Comparison of ENCODE assay signal across 38 cellular contexts in the genomic region with DNA sequence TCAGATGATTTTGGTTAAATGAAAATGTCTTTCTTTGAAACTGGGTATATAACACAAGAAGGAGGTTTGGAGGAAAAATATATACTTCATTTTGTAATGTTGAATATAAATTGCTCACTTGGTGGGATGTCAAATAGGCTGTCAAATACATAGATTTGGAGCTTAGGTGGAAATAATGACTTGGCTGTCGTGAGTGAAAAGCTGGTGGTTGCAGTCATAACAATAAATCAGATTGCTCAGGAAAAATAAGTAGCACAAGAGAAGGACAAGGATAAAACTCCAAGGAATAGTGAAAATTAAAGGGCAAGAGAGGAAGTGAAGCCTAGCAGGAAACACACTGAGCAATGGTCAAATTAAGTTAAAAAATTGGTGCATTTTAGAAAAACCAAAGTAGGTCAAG.
"Had no signal": no experiment of that assay in that cellular context is flagged by ENCODE, and none has a peak within 500 bp of the region (broad histone marks: within the 10 kb centered on the region; RNA-seq: fewer than 3 reads in every experiment).

No MANE protein-coding gene starts in this region.

- H3K4me1 Mint-ChIP-seq: activated naive CD4-positive, alpha-beta T cell treated with anti-CD3 and anti-CD28 coated beads, Interleukin-2, amount 10 ng/mL, durations not matched to agents 7 days and 5 days; activated naive CD4-positive, alpha-beta T cell treated with anti-CD3 and anti-CD28 coated beads, Interleukin-2, amount 50 U/mL, for 24 hours; activated naive CD8-positive, alpha-beta T cell treated with anti-CD3 and anti-CD28 coated beads for 36 hours; activated naive CD8-positive, alpha-beta T cell treated with anti-CD3 and anti-CD28 coated beads, Interleukin-2, amount 10 ng/mL, durations not matched to agents 7 days and 5 days; activated naive CD8-positive, alpha-beta T cell treated with anti-CD3 and anti-CD28 coated beads, Interleukin-2, amount 50 U/mL, for 24 hours; activated T-helper 17 cell treated with anti-CD3 and anti-CD28 coated beads, Interleukin-2, amount 50 U/mL, for 72 hours; brain; central memory CD8-positive, alpha-beta T cell had no signal

- H3K27me3 ChIP-seq: adrenal gland, ascending aorta, body of pancreas, brain microvascular endothelial cell, breast epithelium, cardiac muscle cell had no signal

- H3K36me3 ChIP-seq: adrenal gland, ascending aorta, brain microvascular endothelial cell, breast epithelium, cardiac muscle cell had no signal

- H3K27ac Mint-ChIP-seq: activated naive CD4-positive, alpha-beta T cell treated with anti-CD3 and anti-CD28 coated beads for 36 hours; activated naive CD4-positive, alpha-beta T cell treated with anti-CD3 and anti-CD28 coated beads, Interleukin-2, amount 10 ng/mL, durations not matched to agents 7 days and 5 days; activated naive CD4-positive, alpha-beta T cell treated with anti-CD3 and anti-CD28 coated beads, Interleukin-2, amount 50 U/mL, for 24 hours; activated naive CD4-positive, alpha-beta T cell treated with anti-CD3 and anti-CD28 coated beads, Interleukin-2, amount 50 U/mL, for 72 hours; activated naive CD8-positive, alpha-beta T cell; activated naive CD8-positive, alpha-beta T cell treated with anti-CD3 and anti-CD28 coated beads for 36 hours; activated naive CD8-positive, alpha-beta T cell treated with anti-CD3 and anti-CD28 coated beads, Interleukin-2, amount 10 ng/mL, durations not matched to agents 7 days and 5 days; activated naive CD8-positive, alpha-beta T cell treated with anti-CD3 and anti-CD28 coated beads, Interleukin-2, amount 50 U/mL, for 24 hours; activated T-cell treated with anti-CD3 and anti-CD28 coated beads, Interleukin-2, amount 50 U/mL, for 24 hours; activated T-cell treated with anti-CD3 and anti-CD28 coated beads, Interleukin-2, amount 50 U/mL, for 72 hours; activated T-helper 1 cell treated with anti-CD3 and anti-CD28 coated beads, Interleukin-12 subunit alpha, Interleukin-12 subunit beta, Interleukin-2, Interleukin-4 antibody, amounts not matched to agents 30 ng/mL and 10 ng/mL and 1 ng/mL, durations not matched to agents 14 hours and 24 hours and 36 hours; activated T-helper 17 cell treated with anti-CD3 and anti-CD28 coated beads, Interleukin-2, amount 50 U/mL, for 72 hours; activated T-helper 2 cell treated with anti-CD3 and anti-CD28 coated beads, Interferon-gamma antibody, Interleukin-2, Interleukin-4, amounts not matched to agents 10 μg/mL and 5 μg/mL and 100 μg/mL, durations not matched to agents 14 hours and 24 hours and 36 hours; brain had no signal

- H3K4me1 ChIP-seq: adrenal gland, ascending aorta, body of pancreas, breast epithelium had no signal

- H3K36me3 Mint-ChIP-seq: activated naive CD4-positive, alpha-beta T cell treated with anti-CD3 and anti-CD28 coated beads, Interleukin-2, amount 10 ng/mL, durations not matched to agents 7 days and 5 days; activated naive CD4-positive, alpha-beta T cell treated with anti-CD3 and anti-CD28 coated beads, Interleukin-2, amount 50 U/mL, for 24 hours; activated naive CD8-positive, alpha-beta T cell; activated naive CD8-positive, alpha-beta T cell treated with anti-CD3 and anti-CD28 coated beads for 36 hours; activated naive CD8-positive, alpha-beta T cell treated with anti-CD3 and anti-CD28 coated beads, Interleukin-2, amount 10 ng/mL, durations not matched to agents 7 days and 5 days had no signal

- H3K27ac ChIP-seq: adrenal gland, ascending aorta, body of pancreas, brain microvascular endothelial cell, breast epithelium, cardiac muscle cell had no signal

- H3K27me3 Mint-ChIP-seq: activated naive CD4-positive, alpha-beta T cell treated with anti-CD3 and anti-CD28 coated beads, Interleukin-2, amount 10 ng/mL, durations not matched to agents 7 days and 5 days; activated naive CD4-positive, alpha-beta T cell treated with anti-CD3 and anti-CD28 coated beads, Interleukin-2, amount 50 U/mL, for 24 hours; activated naive CD8-positive, alpha-beta T cell; activated naive CD8-positive, alpha-beta T cell treated with anti-CD3 and anti-CD28 coated beads for 36 hours; activated naive CD8-positive, alpha-beta T cell treated with anti-CD3 and anti-CD28 coated beads, Interleukin-2, amount 10 ng/mL, durations not matched to agents 7 days and 5 days; activated naive CD8-positive, alpha-beta T cell treated with anti-CD3 and anti-CD28 coated beads, Interleukin-2, amount 50 U/mL, for 24 hours; activated T-cell treated with anti-CD3 and anti-CD28 coated beads, Interleukin-2, amount 50 U/mL, for 24 hours; activated T-helper 17 cell treated with anti-CD3 and anti-CD28 coated beads, Interleukin-2, amount 50 U/mL, for 72 hours; central memory CD8-positive, alpha-beta T cell had no signal

- H3K4me3 Mint-ChIP-seq: activated naive CD4-positive, alpha-beta T cell treated with anti-CD3 and anti-CD28 coated beads for 36 hours; activated naive CD4-positive, alpha-beta T cell treated with anti-CD3 and anti-CD28 coated beads, Interleukin-2, amount 10 ng/mL, durations not matched to agents 7 days and 5 days; activated naive CD4-positive, alpha-beta T cell treated with anti-CD3 and anti-CD28 coated beads, Interleukin-2, amount 50 U/mL, for 24 hours; activated naive CD8-positive, alpha-beta T cell; activated naive CD8-positive, alpha-beta T cell treated with anti-CD3 and anti-CD28 coated beads for 36 hours; activated naive CD8-positive, alpha-beta T cell treated with anti-CD3 and anti-CD28 coated beads, Interleukin-2, amount 10 ng/mL, durations not matched to agents 7 days and 5 days; activated naive CD8-positive, alpha-beta T cell treated with anti-CD3 and anti-CD28 coated beads, Interleukin-2, amount 50 U/mL, for 24 hours; activated T-cell treated with anti-CD3 and anti-CD28 coated beads, Interleukin-2, amount 50 U/mL, for 24 hours; activated T-cell treated with anti-CD3 and anti-CD28 coated beads, Interleukin-2, amount 50 U/mL, for 4 hours; activated T-cell treated with anti-CD3 and anti-CD28 coated beads, Interleukin-2, amount 50 U/mL, for 72 hours; activated T-helper 1 cell treated with anti-CD3 and anti-CD28 coated beads, Interleukin-12 subunit alpha, Interleukin-12 subunit beta, Interleukin-2, Interleukin-4 antibody, amounts not matched to agents 30 ng/mL and 10 ng/mL and 1 ng/mL, durations not matched to agents 14 hours and 24 hours and 36 hours; activated T-helper 17 cell treated with anti-CD3 and anti-CD28 coated beads, Interleukin-2, amount 50 U/mL, for 72 hours; brain; central memory CD8-positive, alpha-beta T cell had no signal

- H3K4me3 ChIP-seq: adrenal gland, ascending aorta, body of pancreas, breast epithelium, cardiac muscle cell had no signal

- DNase-seq: activated effector memory CD4-positive, alpha-beta T cell treated with anti-CD3 and anti-CD28 coated beads, Interleukin-2, amount 50 U/mL, for 16 hours; activated effector memory CD4-positive, alpha-beta T cell treated with Interleukin-2 at 50 U/mL for 16 hours; activated gamma-delta T cell; activated gamma-delta T cell treated with Interleukin-2 at 50 U/mL for 16 hours; activated naive CD4-positive, alpha-beta T cell; activated naive CD4-positive, alpha-beta T cell treated with anti-CD3 and anti-CD28 coated beads for 36 hours; activated naive CD4-positive, alpha-beta T cell treated with anti-CD3 and anti-CD28 coated beads, Interleukin-2, amount 10 ng/mL, durations not matched to agents 7 days and 5 days; activated naive CD4-positive, alpha-beta T cell treated with anti-CD3 and anti-CD28 coated beads, Interleukin-2, amount 50 U/mL, for 16 hours; activated naive CD4-positive, alpha-beta T cell treated with Interleukin-2 at 50 U/mL for 16 hours; activated naive CD8-positive, alpha-beta T cell treated with anti-CD3 and anti-CD28 coated beads for 36 hours; activated naive CD8-positive, alpha-beta T cell treated with anti-CD3 and anti-CD28 coated beads, Interleukin-2, amount 10 ng/mL, durations not matched to agents 7 days and 5 days; activated naive CD8-positive, alpha-beta T cell treated with anti-CD3 and anti-CD28 coated beads, Interleukin-2, amount 50 U/mL, for 24 hours; activated T-cell treated with anti-CD3 and anti-CD28 coated beads, Interleukin-2, amount 50 U/mL, for 1 hour; activated T-cell treated with anti-CD3 and anti-CD28 coated beads, Interleukin-2, amount 50 U/mL, for 24 hours; activated T-cell treated with anti-CD3 and anti-CD28 coated beads, Interleukin-2, amount 50 U/mL, for 4 hours; activated T-cell treated with anti-CD3 and anti-CD28 coated beads, Interleukin-2, amount 50 U/mL, for 48 hours; activated T-cell treated with anti-CD3 and anti-CD28 coated beads, Interleukin-2, amount 50 U/mL, for 72 hours; adrenal gland; amniotic stem cell; amygdala; anterior cingulate cortex; aorta; body of pancreas; brain microvascular endothelial cell; caudate nucleus; central memory CD4-positive, alpha-beta T cell; cerebellar nuclear complex had no signal

- H3K9me3 ChIP-seq: ascending aorta had no signal
